Comparison of ENCODE assay signal across 9 cellular contexts in the genomic region with DNA sequence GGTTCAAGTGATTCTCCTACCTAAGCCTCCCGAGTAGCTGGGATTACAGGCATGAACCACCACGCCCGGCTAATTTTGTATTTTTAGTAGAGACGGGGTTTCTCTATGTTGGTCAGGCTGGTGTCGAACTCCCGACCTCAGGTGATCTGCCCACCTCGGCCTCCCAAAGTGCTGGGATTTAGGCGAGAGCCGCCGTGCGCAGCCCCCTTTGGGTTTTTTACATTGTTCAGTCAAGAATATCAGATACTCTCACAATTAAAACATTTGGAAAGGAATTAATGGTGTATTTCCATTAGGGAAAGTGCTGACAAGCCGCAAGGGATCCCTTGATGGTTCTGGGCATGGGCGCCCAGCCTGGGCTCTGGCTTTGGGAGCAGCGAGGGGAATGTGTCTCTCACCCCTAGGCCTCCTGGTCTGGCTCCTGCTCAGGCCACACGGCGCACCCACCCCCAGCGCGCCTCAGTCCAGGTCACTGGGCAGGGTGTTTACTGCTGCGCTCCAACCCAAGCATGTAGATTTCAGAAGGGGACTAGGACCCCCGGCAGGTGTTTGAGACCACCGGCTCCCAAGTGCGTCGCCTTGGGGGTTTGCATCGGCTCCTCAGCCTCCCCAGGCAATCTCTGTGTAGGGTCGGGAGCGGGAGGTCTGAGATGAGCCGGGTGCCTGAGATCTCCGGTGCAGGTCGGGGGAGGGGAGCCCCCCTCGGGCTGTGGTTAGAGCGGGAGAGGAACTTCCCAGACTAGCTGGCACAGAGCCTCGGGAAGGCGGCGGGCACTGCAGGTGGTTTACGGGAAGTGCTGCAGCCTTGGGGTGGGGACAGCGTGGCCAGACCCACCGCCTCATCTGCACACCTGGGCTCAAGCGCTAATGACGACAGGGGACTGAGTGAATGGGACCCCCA. TPM values are rescaled to one million over a fixed set of nuclear protein-coding genes. Genes with fewer than 3 reads are reported as not detected.
DNase-seq lines count a peak whose midpoint lies in the region; ATAC-seq and TF ChIP-seq lines count a peak whose summit lies in the region.
"Had no signal": no experiment of that assay in that cellular context is flagged by ENCODE, and none has a peak within 500 bp of the region (broad histone marks: within the 10 kb centered on the region; RNA-seq: fewer than 3 reads in every experiment).

No MANE protein-coding gene starts in this region.

- H3K4me2 ChIP-seq in SU-DHL-6 (ENCODE audit: low read depth, low read length, poor library complexity, severe bottlenecking) = peak overlapping the region; percentile 87

- no peaks in the 10 kb centered on the region for H3K9me2 ChIP-seq in SU-DHL-6 (replicated peaks; ENCODE audit: insufficient read depth, low read length)

- DNase-seq in GM12865 (ENCODE audit: low read depth) (no peak), fibroblast of villous mesenchyme (ENCODE audit: low read depth) (no peak), NCI-H128 (lab: John Stamatoyannopoulos, UW; ENCODE audit: unreplicated experiment) (no peak), NCI-H748 treated with DMSO at 0.1 percent for 48 hours (lab: John Stamatoyannopoulos, UW) (no peak), foreskin fibroblast (no peak)

- no peaks in the 10 kb centered on the region for H3K9me3 ChIP-seq in SU-DHL-6 (ENCODE audit: insufficient read depth, low read length)

- H3K9ac ChIP-seq in SU-DHL-6 (ENCODE audit: low read length) (peak overlapping the region; percentile 73), rectal smooth muscle tissue (ENCODE audit: low read length) (no peak overlapping the region)

- no peaks in the 10 kb centered on the region for H3K36me3 ChIP-seq in SU-DHL-6 (ENCODE audit: low read length)
- peaks cover 7% of the 10 kb centered on the region for H3K36me3 ChIP-seq in rectal smooth muscle tissue (ENCODE audit: control insufficient read depth, insufficient read depth, low read length)

- TF ChIP-seq CTCF in GM12865 (IDR thresholded peaks at IDR 0.05; ENCODE audit: insufficient read depth, low read depth, low read length, missing control alignments) = no peak
- no peak for TF ChIP-seq CTCF in SU-DHL-6 (IDR thresholded peaks at IDR 0.05; ENCODE audit: insufficient read depth, low read length, poor library complexity, severe bottlenecking)
- TF ChIP-seq CTCF in fibroblast of villous mesenchyme (IDR thresholded peaks at IDR 0.05; ENCODE audit: insufficient read depth, low read depth, low read length) = no peak
- TF ChIP-seq CTCF in foreskin fibroblast (IDR thresholded peaks at IDR 0.05; ENCODE audit: low read depth, low read length) = no peak

- H4K20me1 ChIP-seq in SU-DHL-6 (ENCODE audit: low read depth, low read length) = no peaks in the 10 kb centered on the region; the same call in 1 of the 2 replicates

- H3K27ac ChIP-seq in SU-DHL-6 (ENCODE audit: low read depth, low read length) = peak overlapping the region; percentile 86
- H3K27ac ChIP-seq in rectal smooth muscle tissue (ENCODE audit: low read depth, low read length) = peak overlapping the region; percentile 98

- no peaks in the 10 kb centered on the region for H3K79me2 ChIP-seq in SU-DHL-6 (ENCODE audit: insufficient read depth, low read length)

- no peak for ATAC-seq in HG03457 (IDR thresholded peaks at IDR 0.05; ENCODE audit: unreplicated experiment)

- peaks cover 10% of the 10 kb centered on the region for H3F3A ChIP-seq in SU-DHL-6 (ENCODE audit: insufficient read depth)

- peak overlapping the region; percentile 69 for H3K4me3 ChIP-seq in GM12865 (ENCODE audit: low read depth, low read length)
- peak overlapping the region; percentile 91 for H3K4me3 ChIP-seq in SU-DHL-6 (ENCODE audit: insufficient read depth, low read length, poor library complexity, severe bottlenecking)
- H3K4me3 ChIP-seq in fibroblast of villous mesenchyme (ENCODE audit: low read depth, low read length) = peak overlapping the region; percentile 80
- peak overlapping the region; percentile 92 for H3K4me3 ChIP-seq in rectal smooth muscle tissue (ENCODE audit: low read length)
- H3K4me3 ChIP-seq in foreskin fibroblast (ENCODE audit: low read depth in 1 of 2, low read length in 2 of 2) = peak overlapping the region in 1 of 2 donors; percentile 34

- peak overlapping the region; percentile 72 for H2AFZ ChIP-seq in SU-DHL-6 (ENCODE audit: low read depth, low read length, severe bottlenecking)

- H3K27me3 ChIP-seq in SU-DHL-6 (ENCODE audit: low read length) = no peaks in the 10 kb centered on the region
- H3K27me3 ChIP-seq in rectal smooth muscle tissue (ENCODE audit: control insufficient read depth, insufficient read depth, low read length) = no peaks in the 10 kb centered on the region

- H3K4me1 ChIP-seq in rectal smooth muscle tissue (ENCODE audit: control insufficient read depth, insufficient read depth, low read length) = peaks cover 4% of the 10 kb centered on the region

RNA-seq across cellular contexts. Expression of a gene that starts 0.8 kb away (rescaled TPM):
- total RNA-seq in fibroblast of villous mesenchyme = 7.7 and 8.2 TPM in 2 replicates

RNA-seq across cellular contexts. Expression of a gene that starts 8.2 kb away (rescaled TPM):
- total RNA-seq in fibroblast of villous mesenchyme = not detected in 2 replicates
- total RNA-seq: LHCN-M2 had no signal

RNA-seq across cellular contexts. Expression of a gene that starts 10.4 kb away (rescaled TPM):
- not detected in 2 replicates for total RNA-seq in fibroblast of villous mesenchyme
- total RNA-seq: LHCN-M2 had no signal

RNA-seq across cellular contexts. Expression of a gene that starts 20.5 kb away (rescaled TPM):
- not detected in 2 replicates for total RNA-seq in fibroblast of villous mesenchyme
- total RNA-seq: LHCN-M2 had no signal

RNA-seq across cellular contexts. Expression of a gene that starts 40.3 kb away (rescaled TPM):
- 29.4 and 38.7 TPM in 2 replicates for total RNA-seq in fibroblast of villous mesenchyme
